ENCODE assay signal across 21 cellular contexts in the genomic region with DNA sequence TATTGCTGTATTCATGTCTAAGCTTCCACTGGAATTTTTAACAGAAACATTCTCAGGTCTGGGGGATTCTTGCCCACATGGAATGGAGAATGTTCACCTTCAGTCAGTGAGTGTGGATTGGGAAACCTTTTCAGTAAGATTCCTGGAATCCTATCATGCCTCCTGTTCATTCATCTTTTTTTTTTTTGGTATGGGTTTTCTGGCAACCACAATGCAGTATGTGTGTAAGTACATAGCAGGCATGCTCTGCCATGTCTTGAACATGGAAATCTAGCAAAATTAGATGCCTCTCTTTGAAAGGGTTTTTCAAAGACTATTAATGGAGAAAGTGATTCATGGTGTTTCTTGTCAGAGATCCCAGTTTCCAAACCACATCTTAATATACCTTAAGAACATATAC.
"Had no signal": no experiment of that assay in that cellular context is flagged by ENCODE, and none has a peak within 500 bp of the region (broad histone marks: within the 10 kb centered on the region; RNA-seq: fewer than 3 reads in every experiment).

No MANE protein-coding gene starts in this region.

- H3K9me3 ChIP-seq: ascending aorta had no signal

- H3K4me1 Mint-ChIP-seq: activated T-helper 17 cell treated with anti-CD3 and anti-CD28 coated beads, Interleukin-2, amount 50 U/mL, for 72 hours; central memory CD8-positive, alpha-beta T cell; natural killer cell had no signal

- H3K27me3 Mint-ChIP-seq: type B pancreatic cell had no signal

- H3K36me3 ChIP-seq: ascending aorta had no signal

- H3K36me3 Mint-ChIP-seq: natural killer cell had no signal

- H3K27me3 ChIP-seq: ascending aorta had no signal

- DNase-seq: activated CD4-positive, CD25-positive, alpha-beta regulatory T cell treated with anti-CD3 and anti-CD28 coated beads, Interleukin-2, amount 50 U/mL, for 72 hours; activated naive CD4-positive, alpha-beta T cell treated with Interleukin-2 at 50 U/mL for 16 hours; activated T-cell treated with anti-CD3 and anti-CD28 coated beads for 4 hours; effector CD8-positive, alpha-beta T cell; hippocampal formation; kidney glomerular epithelial cell; left ventricle myocardium superior; mesenchymal stem cell; natural killer cell; nucleus accumbens; posterior cingulate gyrus; stimulated activated CD4-positive, alpha-beta T cell treated with anti-CD3 and anti-CD28 coated beads, Interleukin-4, amount 100 ng/mL, for 4 hours; stimulated activated CD8-positive, alpha-beta memory T cell treated with anti-CD3 and anti-CD28 coated beads, Interleukin-4, amount 100 ng/mL, for 48 hours; stimulated activated naive CD4-positive, alpha-beta T cell treated with Interleukin-2 at 50 U/mL for 16 hours; substantia nigra had no signal

- H3K9me3 Mint-ChIP-seq: activated T-helper 17 cell treated with anti-CD3 and anti-CD28 coated beads, Interleukin-2, amount 50 U/mL, for 72 hours; central memory CD8-positive, alpha-beta T cell; natural killer cell had no signal

- ATAC-seq: activated T-helper 17 cell treated with anti-CD3 and anti-CD28 coated beads, Interleukin-2, amount 50 U/mL, for 72 hours had no signal

- H3K27ac Mint-ChIP-seq: activated T-helper 17 cell treated with anti-CD3 and anti-CD28 coated beads, Interleukin-2, amount 50 U/mL, for 72 hours; natural killer cell; type B pancreatic cell had no signal

- H3K4me3 Mint-ChIP-seq: activated T-helper 17 cell treated with anti-CD3 and anti-CD28 coated beads, Interleukin-2, amount 50 U/mL, for 72 hours; central memory CD8-positive, alpha-beta T cell; natural killer cell; type B pancreatic cell had no signal

- H3K4me3 ChIP-seq: ascending aorta, coronary artery, skin epidermis had no signal
